ENCODE assay signal across 17 cellular contexts in genomic region chr1:112985123-112985522, GRCh38. TPM values are rescaled to one million over a fixed set of nuclear protein-coding genes. Genes with fewer than 3 reads are reported as not detected.
DNase-seq lines count a peak whose midpoint lies in the region; ATAC-seq and TF ChIP-seq lines count a peak whose summit lies in the region.
"Had no signal": no experiment of that assay in that cellular context is flagged by ENCODE, and none has a peak within 500 bp of the region (broad histone marks: within the 10 kb centered on the region; RNA-seq: fewer than 3 reads in every experiment).

No MANE protein-coding gene starts in this region.

- intact Hi-C loops in sigmoid colon (cut with DNase I), result no loop called here

- H3K4me3 ChIP-seq in sigmoid colon, result no peak overlapping the region
- H3K4me3 ChIP-seq: GM23248, lung, SJCRH30, vagina had no signal

- H3K4me1 Mint-ChIP-seq in activated CD4-positive, alpha-beta memory T cell treated with anti-CD3 and anti-CD28 coated beads, Interleukin-2, amount 10 ng/mL, durations not matched to agents 7 days and 5 days, result no peaks in the 10 kb centered on the region

- peak; percentile 83 for ATAC-seq in GM19025 (IDR thresholded peaks at IDR 0.05; ENCODE audit: low read depth, unreplicated experiment)
- ATAC-seq in HG02588 (IDR thresholded peaks at IDR 0.05; ENCODE audit: unreplicated experiment), result peak; percentile 83
- peak; percentile 95 for ATAC-seq in HG03354 (IDR thresholded peaks at IDR 0.05; ENCODE audit: poor library complexity, severe bottlenecking, unreplicated experiment)
- no peak for ATAC-seq in GM19455 (IDR thresholded peaks at IDR 0.05; ENCODE audit: unreplicated experiment)
- ATAC-seq: naive thymus-derived CD8-positive, alpha-beta T cell had no signal

- no peaks in the 10 kb centered on the region for H3K27me3 ChIP-seq in sigmoid colon
- H3K27me3 ChIP-seq: SJCRH30, vagina had no signal

- TF ChIP-seq CTCF in sigmoid colon (IDR thresholded peaks at IDR 0.05), result no peak

- H3K4me3 Mint-ChIP-seq in activated CD4-positive, alpha-beta memory T cell treated with anti-CD3 and anti-CD28 coated beads, Interleukin-2, amount 10 ng/mL, durations not matched to agents 7 days and 5 days, result no peak overlapping the region
- H3K4me3 Mint-ChIP-seq: activated CD4-positive, alpha-beta T cell treated with anti-CD3 and anti-CD28 coated beads, Interleukin-2, amount 10 ng/mL, durations not matched to agents 7 days and 5 days; naive thymus-derived CD8-positive, alpha-beta T cell had no signal

- H3K4me1 ChIP-seq in sigmoid colon, result peaks cover 0 to 68% (median 49%) of the 10 kb centered on the region in 4 donors
- H3K4me1 ChIP-seq: SJCRH30, vagina had no signal

- TF ChIP-seq POLR2A in sigmoid colon (IDR thresholded peaks at IDR 0.05), result no peak

- WGBS in sigmoid colon, 2 donors, result 83 to 86% methylated on average over 2 of the region's 2 CpGs

- no peaks in the 10 kb centered on the region for H3K36me3 ChIP-seq in sigmoid colon
- H3K36me3 ChIP-seq: vagina had no signal

- CTCF ChIA-PET in activated CD4-positive, alpha-beta memory T cell treated with anti-CD3 and anti-CD28 coated beads, Interleukin-2, amount 10 ng/mL, durations not matched to agents 7 days and 5 days (lab: Charles Lee), result interaction anchor here (0.5 to 1.0 kb wide), 2 partner anchors 105 to 110 kb away, joined by 3 to 4 read pairs; no protein-coding TSS in a partner anchor

- no peak for DNase-seq in sigmoid colon
- no peak for DNase-seq in activated CD4-positive, alpha-beta memory T cell treated with anti-CD3 and anti-CD28 coated beads, Interleukin-2, amount 10 ng/mL, durations not matched to agents 7 days and 5 days
- DNase-seq in anterior cingulate cortex (lab: John Stamatoyannopoulos, UW), result no peak
- DNase-seq: activated CD4-positive, alpha-beta T cell treated with anti-CD3 and anti-CD28 coated beads, Interleukin-2, amount 10 ng/mL, durations not matched to agents 7 days and 5 days; aorta; GM23248; naive thymus-derived CD8-positive, alpha-beta T cell; NCI-H1092 treated with DMSO at 0.1 percent for 48 hours; SJCRH30; stimulated activated CD4-positive, alpha-beta T cell treated with anti-CD3 and anti-CD28 coated beads, Interleukin-12 subunit alpha, Interleukin-12 subunit beta, amount 100 ng/mL, for 4 hours; T-helper 9 cell had no signal

- no peaks in the 10 kb centered on the region for H3K27me3 Mint-ChIP-seq in activated CD4-positive, alpha-beta memory T cell treated with anti-CD3 and anti-CD28 coated beads, Interleukin-2, amount 10 ng/mL, durations not matched to agents 7 days and 5 days
- H3K27me3 Mint-ChIP-seq: activated CD4-positive, alpha-beta T cell treated with anti-CD3 and anti-CD28 coated beads, Interleukin-2, amount 10 ng/mL, durations not matched to agents 7 days and 5 days; naive thymus-derived CD8-positive, alpha-beta T cell had no signal

- no peak for TF ChIP-seq EP300 in sigmoid colon (IDR thresholded peaks at IDR 0.05)

- H3K36me3 Mint-ChIP-seq in activated CD4-positive, alpha-beta memory T cell treated with anti-CD3 and anti-CD28 coated beads, Interleukin-2, amount 10 ng/mL, durations not matched to agents 7 days and 5 days (ENCODE audit: low read depth), result peaks cover 4% of the 10 kb centered on the region

- no peak overlapping the region for H3K27ac Mint-ChIP-seq in activated CD4-positive, alpha-beta memory T cell treated with anti-CD3 and anti-CD28 coated beads, Interleukin-2, amount 10 ng/mL, durations not matched to agents 7 days and 5 days
- H3K27ac Mint-ChIP-seq: activated CD4-positive, alpha-beta T cell treated with anti-CD3 and anti-CD28 coated beads, Interleukin-2, amount 10 ng/mL, durations not matched to agents 7 days and 5 days; naive thymus-derived CD8-positive, alpha-beta T cell had no signal

- peak overlapping the region in 3 of 4 donors; percentile 48 to 67 (median 66) for H3K27ac ChIP-seq in sigmoid colon
- H3K27ac ChIP-seq: GM23248, SJCRH30, vagina had no signal

- POLR2A ChIA-PET in activated CD4-positive, alpha-beta memory T cell treated with anti-CD3 and anti-CD28 coated beads, Interleukin-2, amount 10 ng/mL, durations not matched to agents 7 days and 5 days (lab: Charles Lee), result no interaction called here

- H3K9me3 Mint-ChIP-seq in activated CD4-positive, alpha-beta memory T cell treated with anti-CD3 and anti-CD28 coated beads, Interleukin-2, amount 10 ng/mL, durations not matched to agents 7 days and 5 days, result no peaks in the 10 kb centered on the region
- H3K9me3 Mint-ChIP-seq: activated CD4-positive, alpha-beta T cell treated with anti-CD3 and anti-CD28 coated beads, Interleukin-2, amount 10 ng/mL, durations not matched to agents 7 days and 5 days; naive thymus-derived CD8-positive, alpha-beta T cell had no signal

- H3K9me3 ChIP-seq in sigmoid colon, result no peaks in the 10 kb centered on the region
- H3K9me3 ChIP-seq: SJCRH30, vagina had no signal

RNA-seq across cellular contexts. Expression of gene SLC16A1, which starts 29.1 kb away (rescaled TPM):
- 10 to 100 TPM; 48.7 to 80.5 (median 68.4) TPM for total RNA-seq in sigmoid colon
- polyA plus RNA-seq in sigmoid colon, result 10 to 100 TPM; 10.8 to 22.2 (median 19.0) TPM
- 10 to 100 TPM; 59.0 to 61.4 TPM for total RNA-seq in activated CD4-positive, alpha-beta memory T cell treated with anti-CD3 and anti-CD28 coated beads, Interleukin-2, amount 10 ng/mL, durations not matched to agents 7 days and 5 days
